ENCODE assay signal across 8 cellular contexts in genomic region chr19:32345261-32346207, GRCh38. TPM values are rescaled to one million over a fixed set of nuclear protein-coding genes. Genes with fewer than 3 reads are reported as not detected.
DNase-seq lines count a peak whose midpoint lies in the region; ATAC-seq lines count a peak whose summit lies in the region.

ZNF507 (plus strand) TSS chr19:32345610; CDS start chr19:32352831, 7,221 bp downstream.

- ATAC-seq in GM21515 (IDR thresholded peaks at IDR 0.05; ENCODE audit: unreplicated experiment): peak; percentile 78
- ATAC-seq in esophagus mucosa: peak; percentile 90

- H3K4me1 ChIP-seq in HUES64 (ENCODE audit: insufficient read depth, low read length) (no peaks in the 10 kb centered on the region; the same call in 1 of the 2 replicates), muscle layer of colon (ENCODE audit: insufficient read depth, low read length) (peaks cover 32% of the 10 kb centered on the region)

- H3K9me3 ChIP-seq in HUES64 (ENCODE audit: insufficient read depth, low read depth, low read length) (no peaks in the 10 kb centered on the region), muscle layer of colon (ENCODE audit: low read length) (no peaks in the 10 kb centered on the region)

- no peaks in the 10 kb centered on the region for H3K27me3 ChIP-seq in HUES64 (ENCODE audit: insufficient read depth, low read length)
- H3K27me3 ChIP-seq in muscle layer of colon (ENCODE audit: control insufficient read depth in 1 of 2, insufficient read depth in 2 of 2, low read length in 2 of 2): no peaks in the 10 kb centered on the region

- H3K36me3 ChIP-seq in HUES64 (ENCODE audit: insufficient read depth, low read length) (peaks cover 34% of the 10 kb centered on the region), muscle layer of colon (ENCODE audit: insufficient read depth, low read length) (peaks cover 29% of the 10 kb centered on the region)

- peak within 1 kb of the TSS; percentile 100 for H3K4me3 ChIP-seq in HUES64 (ENCODE audit: low read length)
- peak within 1 kb of the TSS; percentile 81 to 99 for H3K4me3 ChIP-seq in muscle layer of colon (ENCODE audit: low read depth in 1 of 2, low read length in 2 of 2)

- H3K27ac ChIP-seq in HUES64 (ENCODE audit: low read depth, low read length) (peak within 1 kb of the TSS; percentile 76), muscle layer of colon (ENCODE audit: low read depth, low read length) (peak within 1 kb of the TSS; percentile 74)

- DNase-seq in DMS153 (lab: John Stamatoyannopoulos, UW) (peak; percentile 48), OCI-M1 (lab: John Stamatoyannopoulos, UW) (peak; percentile 92)
- DNase-seq in activated T-cell treated with anti-CD3 and anti-CD28 coated beads, Interleukin-2, amount 50 U/mL, for 1 hour: peak; percentile 84
- peak; percentile 51 to 62 for DNase-seq in stimulated activated CD8-positive, alpha-beta memory T cell treated with anti-CD3 and anti-CD28 coated beads, Interleukin-7, amount 100 ng/mL, for 1 hour (ENCODE audit: low read depth in 2 of 2)

- H3K9ac ChIP-seq in HUES64 (ENCODE audit: low read depth, low read length) (peak within 1 kb of the TSS; percentile 97), muscle layer of colon (ENCODE audit: low read length) (peak within 1 kb of the TSS; percentile 71)

- 6% methylated on average over 72 of the region's 72 CpGs for WGBS in HUES64

RNA-seq across cellular contexts. Expression of gene ZNF507, which starts in this region (rescaled TPM):
- polyA plus RNA-seq in HUES64 (2013, experiment 1 of 2): 20.2 TPM
- 18.8 TPM for polyA plus RNA-seq in HUES64 (2013, experiment 2 of 2)
- 8.5 TPM for total RNA-seq in esophagus mucosa

Comparison
In these comparisons a context has a peak if more than half of its experiments do, and no peak if none do; other contexts are left out.
1. Peak in every context shown above with its lines: DNase-seq, ATAC-seq, H3K4me3 ChIP-seq and H3K27ac ChIP-seq.